In the genomic region with DNA sequence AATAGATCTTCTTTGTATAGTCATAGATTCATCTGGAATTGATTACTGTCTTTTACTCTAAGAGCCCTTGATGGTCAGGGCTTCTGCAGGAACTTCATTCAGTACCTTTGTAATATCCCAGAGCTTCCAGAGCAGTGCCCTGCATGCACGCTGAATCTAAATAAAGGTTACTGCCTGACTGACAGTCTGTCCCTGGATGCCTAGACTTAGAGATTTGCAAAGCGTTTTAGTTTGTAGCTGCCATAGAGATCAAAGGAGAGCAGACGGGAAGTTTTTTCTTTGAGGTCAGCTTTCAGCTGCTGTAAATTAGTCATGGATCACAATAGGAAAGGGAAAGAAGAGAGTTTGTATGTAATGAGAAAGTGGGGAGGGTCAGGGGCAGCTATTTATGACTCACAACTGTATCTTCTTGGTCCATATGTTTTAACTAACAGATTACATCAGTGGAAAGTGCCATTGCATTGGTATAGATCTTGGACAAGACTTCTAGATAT, we compare ENCODE assay signal across 14 cellular contexts.
DNase-seq lines count a peak whose midpoint lies in the region; ATAC-seq, FAIRE-seq and TF ChIP-seq lines count a peak whose summit lies in the region.
"Had no signal": no experiment of that assay in that cellular context is flagged by ENCODE, and none has a peak within 500 bp of the region (broad histone marks: within the 10 kb centered on the region; RNA-seq: fewer than 3 reads in every experiment).

No MANE protein-coding gene starts in this region.

- FAIRE-seq in HTR-8/SVneo (lab: Jason Lieb, UNC), result no peak

- in situ Hi-C loops in astrocyte of the spinal cord (cut with HindIII; ENCODE audit: low sequenced_read_pairs), result no loop called here

- H3K4me3 ChIP-seq in AG10803 (ENCODE audit: low read length) (no peak overlapping the region), astrocyte of the spinal cord (ENCODE audit: low read depth, low read length) (no peak overlapping the region)

- no peak for ATAC-seq in HG03280 (IDR thresholded peaks at IDR 0.05; ENCODE audit: unreplicated experiment)

- DNase-seq in AG10803 (ENCODE audit: low read depth), result peak; percentile 49
- peak; percentile 2 for DNase-seq in HTR-8/SVneo (ENCODE audit: insufficient read length, low spot score)
- DNase-seq in astrocyte of the spinal cord (ENCODE audit: low read depth, low spot score), result peak; percentile 94
- DNase-seq in kidney glomerular epithelial cell (lab: John Stamatoyannopoulos, UW), result peak; percentile 58
- DNase-seq in anterior cingulate cortex (lab: John Stamatoyannopoulos, UW), result no peak
- no peak for DNase-seq in putamen (ENCODE audit: low spot score)
- DNase-seq in GM19240 (ENCODE audit: insufficient read length, low spot score), result no peak
- DNase-seq: activated gamma-delta T cell treated with Interleukin-2 at 50 U/mL for 16 hours; C1 segment of cervical spinal cord; effector memory CD4-positive, alpha-beta T cell; NCI-H187; Right ventricle myocardium superior; stimulated activated CD4-positive, alpha-beta T cell treated with anti-CD3 and anti-CD28 coated beads, Interleukin-4, amount 100 ng/mL, for 4 hours had no signal

- no peak for TF ChIP-seq CTCF in AG10803 (conservative IDR thresholded peaks at IDR 0.05; ENCODE audit: low read length)
- no peak for TF ChIP-seq CTCF in astrocyte of the spinal cord (IDR thresholded peaks at IDR 0.05; ENCODE audit: low read depth, low read length)

Comparison
In these comparisons a context has a peak if more than half of its experiments do, and no peak if none do; other contexts are left out.
1. DNase-seq: peak in AG10803 (single experiment), HTR-8/SVneo (single experiment), astrocyte of the spinal cord (single experiment) and kidney glomerular epithelial cell (single experiment); none in anterior cingulate cortex (0 of 58), putamen (single experiment) and GM19240 (single experiment).